Comparison of ENCODE assay signal across 18 cellular contexts in the genomic region with DNA sequence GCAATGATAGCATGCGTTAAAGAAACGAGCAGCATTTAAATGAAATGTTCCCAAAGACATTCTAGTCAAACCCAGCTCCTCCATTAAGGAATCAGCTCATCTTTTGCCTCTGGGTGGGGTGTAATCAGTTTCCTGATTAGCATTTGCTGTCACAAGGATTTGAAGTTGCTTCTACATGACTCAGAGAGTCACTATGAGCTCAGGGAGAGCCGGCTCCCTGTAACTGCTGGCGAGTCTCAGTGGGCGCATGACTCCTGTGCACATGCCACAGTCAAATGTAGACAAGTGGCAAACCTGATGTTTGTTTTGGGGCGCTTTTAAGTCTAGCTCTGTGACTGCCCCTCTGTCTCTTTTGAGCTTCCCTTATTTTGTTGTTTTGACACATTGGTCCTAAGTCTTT.
"Had no signal": no experiment of that assay in that cellular context is flagged by ENCODE, and none has a peak within 500 bp of the region (broad histone marks: within the 10 kb centered on the region; RNA-seq: fewer than 3 reads in every experiment).

No MANE protein-coding gene starts in this region.

- H3K4me3 ChIP-seq: adrenal gland, cardiac muscle cell, gastrocnemius medialis, heart left ventricle, lower lobe of right lung, thyroid gland had no signal

- H3K9ac ChIP-seq: parathyroid adenoma had no signal

- H3K79me2 ChIP-seq: parathyroid adenoma had no signal

- H3K4me1 ChIP-seq: adrenal gland, gastrocnemius medialis, heart left ventricle, lower lobe of right lung, parathyroid adenoma, thyroid gland had no signal

- H3K36me3 ChIP-seq: adrenal gland, cardiac muscle cell, gastrocnemius medialis, heart left ventricle, lower lobe of right lung, neutrophil, thyroid gland had no signal

- H3K9me3 ChIP-seq: adrenal gland, gastrocnemius medialis, lower lobe of right lung, neutrophil, thyroid gland had no signal

- ATAC-seq: activated CD4-positive, alpha-beta T cell treated with anti-CD3 and anti-CD28 coated beads for 36 hours; activated naive CD4-positive, alpha-beta T cell treated with anti-CD3 and anti-CD28 coated beads, Interleukin-2, amount 50 U/mL, for 72 hours; effector memory CD8-positive, alpha-beta T cell; gastrocnemius medialis; heart left ventricle; lower lobe of right lung; natural killer cell treated with Interleukin-12 subunit alpha and Interleukin-12 subunit beta and Interleukin-15 and Interleukin-18, amount 100 ng/mL, for 72 hours; WTC11 had no signal

- H2AFZ ChIP-seq: parathyroid adenoma had no signal

- H3K27me3 ChIP-seq: adrenal gland, cardiac muscle cell, gastrocnemius medialis, heart left ventricle, neutrophil, thyroid gland had no signal

- H3K27ac ChIP-seq: adrenal gland, cardiac muscle cell, gastrocnemius medialis, heart left ventricle, lower lobe of right lung, neutrophil, parathyroid adenoma, thyroid gland had no signal

- DNase-seq: activated CD4-positive, alpha-beta T cell treated with anti-CD3 and anti-CD28 coated beads for 36 hours; activated CD4-positive, alpha-beta T cell treated with anti-CD3 and anti-CD28 coated beads, Interleukin-2, amount 50 U/mL, for 48 hours; activated gamma-delta T cell treated with Interleukin-2 at 50 U/mL for 16 hours; adrenal gland; dermis blood vessel endothelial cell; effector memory CD8-positive, alpha-beta T cell; gastrocnemius medialis; heart left ventricle; lower lobe of right lung; stimulated activated CD4-positive, alpha-beta T cell treated with anti-CD3 and anti-CD28 coated beads, Interleukin-2, amount 100 ng/mL, for 24 hours; stimulated activated naive CD4-positive, alpha-beta T cell treated with Interleukin-2 at 50 U/mL for 16 hours; thyroid gland had no signal
